In the genomic region with DNA sequence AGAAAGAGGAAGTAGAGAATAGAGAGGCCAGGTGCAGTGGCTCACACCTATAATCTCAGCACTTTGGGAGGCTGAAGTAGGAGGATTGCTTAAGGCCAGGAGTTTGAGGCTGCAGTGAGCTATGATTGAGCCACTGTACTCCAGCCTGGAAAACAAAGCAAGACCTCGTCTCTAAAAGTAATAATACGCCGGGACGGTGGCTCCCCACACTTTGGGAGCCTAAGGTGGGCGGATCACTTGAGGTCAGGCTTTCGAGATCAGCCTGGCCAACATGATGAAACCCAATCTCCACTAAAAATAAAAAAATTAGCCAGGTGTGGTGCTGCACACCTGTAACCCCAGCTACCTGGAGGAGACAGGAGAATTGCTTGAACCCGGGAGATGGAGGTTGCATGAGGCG, we compare ENCODE assay signal across 10 cellular contexts. TPM values are rescaled to one million over a fixed set of nuclear protein-coding genes. Genes with fewer than 3 reads are reported as not detected.
"Had no signal": no experiment of that assay in that cellular context is flagged by ENCODE, and none has a peak within 500 bp of the region (broad histone marks: within the 10 kb centered on the region; RNA-seq: fewer than 3 reads in every experiment).

No MANE protein-coding gene starts in this region.

RNA-seq across cellular contexts. Expression of a gene that starts 26.2 kb away (rescaled TPM):
- total RNA-seq: thoracic aorta, upper lobe of right lung, urinary bladder, vagina had no signal

RNA-seq across cellular contexts. Expression of a gene that starts 34.1 kb away (rescaled TPM):
- total RNA-seq: subcutaneous adipose tissue, thoracic aorta, thyroid gland, tibial nerve, transverse colon, upper lobe of left lung, upper lobe of right lung, ureter, urinary bladder, vagina had no signal
